ENCODE assay signal across 14 cellular contexts in genomic region chr12:68536885-68537284, GRCh38.
DNase-seq lines count a peak whose midpoint lies in the region; ATAC-seq lines count a peak whose summit lies in the region.
"Had no signal": no experiment of that assay in that cellular context is flagged by ENCODE, and none has a peak within 500 bp of the region (broad histone marks: within the 10 kb centered on the region; RNA-seq: fewer than 3 reads in every experiment).

No MANE protein-coding gene starts in this region.

- no peak for ATAC-seq in naive thymus-derived CD8-positive, alpha-beta T cell
- ATAC-seq: Right ventricle myocardium inferior had no signal

- H3K27ac Mint-ChIP-seq in naive thymus-derived CD8-positive, alpha-beta T cell, result peak overlapping the region in 9 of 10 donors; percentile 32 to 89 (median 84)
- H3K27ac Mint-ChIP-seq: B cell had no signal

- peak overlapping the region in 8 of 10 donors; percentile 14 to 62 (median 44) for H3K4me3 Mint-ChIP-seq in naive thymus-derived CD8-positive, alpha-beta T cell
- H3K4me3 Mint-ChIP-seq: B cell had no signal

- POLR2A ChIA-PET in naive thymus-derived CD8-positive, alpha-beta T cell (lab: Charles Lee), result interaction anchor here (0.8 to 6.7 kb wide), 4 partner anchors 12 to 172 kb away, joined by 3 to 93 read pairs (median 4); partner anchors contain the start of gene RAP1B

- peaks cover 2 to 20% (median 11%) of the 10 kb centered on the region in 9 donors for H3K9me3 Mint-ChIP-seq in naive thymus-derived CD8-positive, alpha-beta T cell

- peaks cover 0 to 12% (median 8%) of the 10 kb centered on the region in 3 donors for H3K36me3 Mint-ChIP-seq in naive thymus-derived CD8-positive, alpha-beta T cell
- H3K36me3 Mint-ChIP-seq: CD4-positive, alpha-beta memory T cell had no signal

- peaks cover 21 to 74% (median 64%) of the 10 kb centered on the region in 4 donors for H3K4me1 Mint-ChIP-seq in naive thymus-derived CD8-positive, alpha-beta T cell

- DNase-seq in EH (ENCODE audit: low read depth) (peak; percentile 10), MV-4-11 (lab: John Stamatoyannopoulos, UW) (peak; percentile 22), amniotic epithelial cell (ENCODE audit: low read depth) (peak; percentile 22), NCI-H1694 (lab: John Stamatoyannopoulos, UW) (no peak), NCI-H146 (lab: John Stamatoyannopoulos, UW) (no peak)
- DNase-seq in naive thymus-derived CD8-positive, alpha-beta T cell, result no peak
- no peak for DNase-seq in NK-92 treated with Interleukin-12 subunit alpha and Interleukin-12 subunit beta, amount 100 ng/mL, for 24 hours (lab: John Stamatoyannopoulos, UW)
- DNase-seq in stimulated activated naive CD4-positive, alpha-beta T cell (lab: John Stamatoyannopoulos, UW), result no peak
- DNase-seq: ACHN, Karpas-422, NCI-H345 had no signal

- no peaks in the 10 kb centered on the region for H3K27me3 Mint-ChIP-seq in naive thymus-derived CD8-positive, alpha-beta T cell
- H3K27me3 Mint-ChIP-seq: B cell; CD4-positive, alpha-beta memory T cell had no signal

Comparison
In these comparisons a context has a peak if more than half of its experiments do, and no peak if none do; other contexts are left out.
1. DNase-seq: peak in EH (single experiment), MV-4-11 (single experiment) and amniotic epithelial cell (single experiment); none in naive thymus-derived CD8-positive, alpha-beta T cell (0 of 10), NCI-H1694 (single experiment), NCI-H146 (single experiment), NK-92 treated with Interleukin-12 subunit alpha and Interleukin-12 subunit beta, amount 100 ng/mL, for 24 hours (single experiment) and stimulated activated naive CD4-positive, alpha-beta T cell (0 of 6).